15 cellular contexts compared by ENCODE assay signal in the genomic region with DNA sequence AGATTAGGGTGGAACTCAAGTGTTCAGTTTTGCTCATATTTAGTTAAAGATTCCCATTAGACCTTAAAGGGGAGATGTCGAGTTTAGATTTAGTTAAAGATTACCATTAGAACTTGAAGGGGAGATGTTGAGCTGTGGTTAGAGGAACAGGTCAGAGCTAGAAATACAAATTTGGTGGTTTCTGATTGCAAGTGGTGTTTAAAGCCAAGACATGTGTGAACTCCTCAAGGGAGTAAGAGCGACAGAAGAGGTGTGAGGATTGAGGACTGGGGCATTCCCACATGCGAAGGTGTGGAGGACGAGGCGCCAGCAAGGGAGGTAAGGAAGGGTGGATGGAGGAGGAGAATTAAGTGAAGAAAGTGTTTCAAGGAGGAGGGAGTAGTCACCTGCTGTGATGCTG.
DNase-seq lines count a peak whose midpoint lies in the region; ATAC-seq and TF ChIP-seq lines count a peak whose summit lies in the region.
"Had no signal": no experiment of that assay in that cellular context is flagged by ENCODE, and none has a peak within 500 bp of the region (broad histone marks: within the 10 kb centered on the region; RNA-seq: fewer than 3 reads in every experiment).

No MANE protein-coding gene starts in this region.

- H3K36me3 ChIP-seq in adrenal gland (replicated peaks in 1 of 2): no peaks in the 10 kb centered on the region
- H3K36me3 ChIP-seq: SJCRH30, tibial artery had no signal

- H3K27ac ChIP-seq in adrenal gland: no peak overlapping the region
- H3K27ac ChIP-seq: body of pancreas, SJCRH30, tibial artery had no signal

- H3K4me3 ChIP-seq in adrenal gland: no peak overlapping the region
- H3K4me3 ChIP-seq: body of pancreas, SJCRH30, tibial artery had no signal

- no peaks in the 10 kb centered on the region for H3K4me1 ChIP-seq in adrenal gland (replicated peaks in 1 of 2)
- H3K4me1 ChIP-seq: SJCRH30, tibial artery had no signal

- peak; percentile 98 for ATAC-seq in GM18511 (IDR thresholded peaks at IDR 0.05; ENCODE audit: unreplicated experiment)
- peak; percentile 93 for ATAC-seq in GM19452 (IDR thresholded peaks at IDR 0.05; ENCODE audit: unreplicated experiment)
- ATAC-seq in HG02678 (IDR thresholded peaks at IDR 0.05; ENCODE audit: unreplicated experiment): peak; percentile 98
- peak; percentile 96 for ATAC-seq in HG03457 (IDR thresholded peaks at IDR 0.05; ENCODE audit: unreplicated experiment)
- ATAC-seq: body of pancreas; naive thymus-derived CD8-positive, alpha-beta T cell had no signal

- no peak for TF ChIP-seq CTCF in adrenal gland (IDR thresholded peaks at IDR 0.05)

- TF ChIP-seq POLR2A in adrenal gland (IDR thresholded peaks at IDR 0.05): no peak

- H3K9me3 ChIP-seq in adrenal gland (replicated peaks in 1 of 3): no peaks in the 10 kb centered on the region
- H3K9me3 ChIP-seq: body of pancreas, SJCRH30, tibial artery had no signal

- intact Hi-C loops in adrenal gland (cut with DNase I): no loop called here

- 75 to 89% (median 82%) methylated on average over 5 of the region's 5 CpGs for WGBS in adrenal gland, 4 donors

- H3K27me3 ChIP-seq in adrenal gland: no peaks in the 10 kb centered on the region
- H3K27me3 ChIP-seq: body of pancreas, SJCRH30 had no signal

- DNase-seq in NCI-H526 treated with DMSO at 0.1 percent for 48 hours (lab: John Stamatoyannopoulos, UW): no peak
- DNase-seq in kidney tubule cell (ENCODE audit: low spot score): no peak
- DNase-seq in adrenal gland: no peak
- DNase-seq in activated gamma-delta T cell treated with Interleukin-2 at 50 U/mL for 16 hours: no peak
- DNase-seq: activated CD8-positive, alpha-beta memory T cell treated with anti-CD3 and anti-CD28 coated beads for 24 hours; activated naive CD4-positive, alpha-beta T cell; body of pancreas; naive thymus-derived CD8-positive, alpha-beta T cell; NCI-H1092; SJCRH30; tibial artery had no signal
